Comparison of ENCODE assay signal across 1 cellular context in genomic region chr5:55650391-55650790, GRCh38.
TF ChIP-seq lines count a peak whose summit lies in the region.

No MANE protein-coding gene starts in this region.

TF ChIP-seq in SK-N-SH, 30 proteins besides CTCF, POLR2A, EP300 and RAD21 (continued from another document):
- no peak for TF ChIP-seq USF2 (IDR thresholded peaks at IDR 0.05; ENCODE audit: borderline replicate concordance, low read depth, low read length)
- no peak for TF ChIP-seq ELF1 (IDR thresholded peaks at IDR 0.05)
